8 cellular contexts compared by ENCODE assay signal in genomic region chr12:55073043-55074022, GRCh38. TPM values are rescaled to one million over a fixed set of nuclear protein-coding genes. Genes with fewer than 3 reads are reported as not detected.
A peak's percentile ranks its signal among the peaks of the same experiment; 100 is the strongest.
DNase-seq lines count a peak whose midpoint lies in the region; ATAC-seq, FAIRE-seq and TF ChIP-seq lines count a peak whose summit lies in the region.

No MANE protein-coding gene starts in this region.

- H3K9me3 ChIP-seq in SJSA1 (replicated peaks) (no peaks in the 10 kb centered on the region), ovary (no peaks in the 10 kb centered on the region), transverse colon (no peaks in the 10 kb centered on the region)

- H3K27me3 ChIP-seq in SJSA1 (replicated peaks), result no peaks in the 10 kb centered on the region; the same call in 1 of the 2 replicates
- no peaks in the 10 kb centered on the region for H3K27me3 ChIP-seq in ovary
- peaks cover 26% of the 10 kb centered on the region for H3K27me3 ChIP-seq in transverse colon

- no peaks in the 10 kb centered on the region for H3K36me3 ChIP-seq in SJSA1
- H3K36me3 ChIP-seq in ovary, result no peaks in the 10 kb centered on the region
- no peaks in the 10 kb centered on the region for H3K36me3 ChIP-seq in transverse colon

- in situ Hi-C loops in transverse colon (cut with MboI; ENCODE audit: low pct_ligation_motif_present in 1 of 4, low pct_unique_long_range_greater_than_20kb in 1 of 4, low sequenced_read_pairs in 3 of 4), result loop anchor here in 2 of 4 donors (5.0 kb wide), 1 partner anchor 81 kb away; no protein-coding TSS in a partner anchor

- H3K4me3 ChIP-seq in AG10803 (ENCODE audit: low read length) (no peak overlapping the region), SJSA1 (no peak overlapping the region), ovary (no peak overlapping the region), transverse colon (no peak overlapping the region)

- DNase-seq in AG10803 (ENCODE audit: low read depth), result peak; percentile 69
- peak; percentile 55 for DNase-seq in LHCN-M2 (ENCODE audit: low read depth)
- peak; percentile 16 to 59 for DNase-seq in SJSA1 (ENCODE audit: low read depth in 1 of 2, low spot score in 2 of 2)
- DNase-seq in activated effector memory CD4-positive, alpha-beta T cell treated with anti-CD3 and anti-CD28 coated beads, Interleukin-2, amount 50 U/mL, for 16 hours, result peak; percentile 92
- peak; percentile 16 to 43 for DNase-seq in frontal cortex (ENCODE audit: low spot score in 2 of 2)
- peak; percentile 46 to 75 (median 66) for DNase-seq in ovary
- peak; percentile 72 for DNase-seq in transverse colon

- peak; percentile 92 for TF ChIP-seq CTCF in AG10803 (conservative IDR thresholded peaks at IDR 0.05; ENCODE audit: low read length)
- TF ChIP-seq CTCF in ovary (IDR thresholded peaks at IDR 0.05), result peak; percentile 60 to 65 (median 63)
- TF ChIP-seq CTCF in transverse colon (IDR thresholded peaks at IDR 0.05), result peak; percentile 71 to 83 (median 82)

- H3K4me1 ChIP-seq in SJSA1 (replicated peaks) (no peaks in the 10 kb centered on the region), ovary (ENCODE audit: insufficient read depth) (no peaks in the 10 kb centered on the region), transverse colon (no peaks in the 10 kb centered on the region)

- no peak overlapping the region for H3K27ac ChIP-seq in SJSA1
- H3K27ac ChIP-seq in ovary, result no peak overlapping the region
- H3K27ac ChIP-seq in transverse colon, result no peak overlapping the region

- 36 to 39% (median 38%) methylated on average over 8 of the region's 8 CpGs for WGBS in ovary, 3 donors
- 14 to 37% methylated on average over 7 to 8 of the region's 8 CpGs for WGBS in transverse colon (ENCODE audit: low coverage in 1 of 2), 2 donors

- ATAC-seq in GM18868 (IDR thresholded peaks at IDR 0.05; ENCODE audit: unreplicated experiment), result peak; percentile 48

- TF ChIP-seq POLR2A in ovary (IDR thresholded peaks at IDR 0.05) (no peak), transverse colon (IDR thresholded peaks at IDR 0.05) (no peak)

- TF ChIP-seq EP300 in ovary (IDR thresholded peaks at IDR 0.05), result no peak
- TF ChIP-seq EP300 in transverse colon (IDR thresholded peaks at IDR 0.05; ENCODE audit: low read depth), result no peak

- intact Hi-C loops in ovary (cut with DNase I) (loop anchor here in 2 of 4 donors (5.0 kb wide), 2 partner anchors 76 to 81 kb away; no protein-coding TSS in a partner anchor), transverse colon (cut with DNase I; ENCODE audit: low total_unique reads) (loop anchor here (2.0 kb wide), 1 partner anchor 81 kb away; no protein-coding TSS in a partner anchor)

- FAIRE-seq in frontal cortex (lab: Jason Lieb, UNC), result peak; percentile 92

RNA-seq across cellular contexts. Expression of gene OR9K2, which starts 52.9 kb away (rescaled TPM):
- not detected in 2 replicates for total RNA-seq in LHCN-M2 (2014; rRNA removed)
- polyA plus RNA-seq in LHCN-M2 (2012), result not detected
- not detected in 2 replicates for total RNA-seq in SJSA1 (2014; rRNA removed; shearing (Covaris generic))
- not detected for total RNA-seq in frontal cortex
- total RNA-seq in ovary, result not detected
- polyA plus RNA-seq in ovary, result not detected
- not detected for total RNA-seq in transverse colon

RNA-seq across cellular contexts. Expression of gene NEUROD4, which starts 53.6 kb away (rescaled TPM):
- not detected in 2 replicates for total RNA-seq in LHCN-M2 (2014; rRNA removed)
- not detected for polyA plus RNA-seq in LHCN-M2 (2012)
- total RNA-seq in SJSA1 (2014; rRNA removed; shearing (Covaris generic)), result not detected in 2 replicates
- total RNA-seq in frontal cortex, result 2.9 TPM
- not detected for total RNA-seq in ovary
- not detected for polyA plus RNA-seq in ovary
- total RNA-seq in transverse colon, result not detected

Comparison
In these comparisons a context has a peak if more than half of its experiments do, and no peak if none do; other contexts are left out.
1. DNase-seq: peak in every context shown above with its lines; median percentile 92 in activated effector memory CD4-positive, alpha-beta T cell treated with anti-CD3 and anti-CD28 coated beads, Interleukin-2, amount 50 U/mL, for 16 hours; 72 in transverse colon; 69 in AG10803; 66 in ovary; 55 in LHCN-M2; 38 in SJSA1; 30 in frontal cortex.